1 cellular context compared by ENCODE assay signal in the genomic region with DNA sequence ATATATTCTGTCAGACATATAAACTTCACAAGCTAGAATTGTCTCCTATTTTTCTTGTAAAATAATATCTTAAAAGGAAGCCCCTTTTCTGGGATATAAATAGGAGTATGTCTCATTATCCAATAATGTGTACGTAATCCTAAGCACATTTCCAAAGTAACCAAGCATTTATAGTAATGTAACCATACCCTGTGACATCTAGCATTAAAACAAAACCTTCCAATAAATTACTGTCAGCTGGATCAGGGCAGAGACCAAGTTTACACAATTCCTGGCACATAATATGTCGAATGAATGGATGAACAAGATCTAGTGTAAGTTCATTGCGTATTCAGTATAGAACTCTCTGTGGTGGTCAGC.
TF ChIP-seq lines count a peak whose summit lies in the region.

No MANE protein-coding gene starts in this region.

TF ChIP-seq in HEK293, 187 proteins besides CTCF, POLR2A, EP300 and RAD21 (continued from another document):
- TF ChIP-seq, protein P1, sequence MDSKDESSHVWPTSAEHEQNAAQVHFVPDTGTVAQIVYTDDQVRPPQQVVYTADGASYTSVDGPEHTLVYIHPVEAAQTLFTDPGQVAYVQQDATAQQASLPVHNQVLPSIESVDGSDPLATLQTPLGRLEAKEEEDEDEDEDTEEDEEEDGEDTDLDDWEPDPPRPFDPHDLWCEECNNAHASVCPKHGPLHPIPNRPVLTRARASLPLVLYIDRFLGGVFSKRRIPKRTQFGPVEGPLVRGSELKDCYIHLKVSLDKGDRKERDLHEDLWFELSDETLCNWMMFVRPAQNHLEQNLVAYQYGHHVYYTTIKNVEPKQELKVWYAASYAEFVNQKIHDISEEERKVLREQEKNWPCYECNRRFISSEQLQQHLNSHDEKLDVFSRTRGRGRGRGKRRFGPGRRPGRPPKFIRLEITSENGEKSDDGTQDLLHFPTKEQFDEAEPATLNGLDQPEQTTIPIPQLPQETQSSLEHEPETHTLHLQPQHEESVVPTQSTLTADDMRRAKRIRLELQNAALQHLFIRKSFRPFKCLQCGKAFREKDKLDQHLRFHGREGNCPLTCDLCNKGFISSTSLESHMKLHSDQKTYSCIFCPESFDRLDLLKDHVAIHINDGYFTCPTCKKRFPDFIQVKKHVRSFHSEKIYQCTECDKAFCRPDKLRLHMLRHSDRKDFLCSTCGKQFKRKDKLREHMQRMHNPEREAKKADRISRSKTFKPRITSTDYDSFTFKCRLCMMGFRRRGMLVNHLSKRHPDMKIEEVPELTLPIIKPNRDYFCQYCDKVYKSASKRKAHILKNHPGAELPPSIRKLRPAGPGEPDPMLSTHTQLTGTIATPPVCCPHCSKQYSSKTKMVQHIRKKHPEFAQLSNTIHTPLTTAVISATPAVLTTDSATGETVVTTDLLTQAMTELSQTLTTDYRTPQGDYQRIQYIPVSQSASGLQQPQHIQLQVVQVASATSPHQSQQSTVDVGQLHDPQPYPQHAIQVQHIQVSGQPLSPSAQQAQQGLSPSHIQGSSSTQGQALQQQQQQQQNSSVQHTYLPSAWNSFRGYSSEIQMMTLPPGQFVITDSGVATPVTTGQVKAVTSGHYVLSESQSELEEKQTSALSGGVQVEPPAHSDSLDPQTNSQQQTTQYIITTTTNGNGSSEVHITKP (tag by site-specific recombination; IDR thresholded peaks at IDR 0.05): peak; percentile 46; the same call in 1 of the 2 replicates
- no peak for TF ChIP-seq ZBTB21 (tag by site-specific recombination; IDR thresholded peaks at IDR 0.05)
- peak; percentile 78 for TF ChIP-seq ZXDB (tag by site-specific recombination; IDR thresholded peaks at IDR 0.05)
- TF ChIP-seq, protein P2, sequence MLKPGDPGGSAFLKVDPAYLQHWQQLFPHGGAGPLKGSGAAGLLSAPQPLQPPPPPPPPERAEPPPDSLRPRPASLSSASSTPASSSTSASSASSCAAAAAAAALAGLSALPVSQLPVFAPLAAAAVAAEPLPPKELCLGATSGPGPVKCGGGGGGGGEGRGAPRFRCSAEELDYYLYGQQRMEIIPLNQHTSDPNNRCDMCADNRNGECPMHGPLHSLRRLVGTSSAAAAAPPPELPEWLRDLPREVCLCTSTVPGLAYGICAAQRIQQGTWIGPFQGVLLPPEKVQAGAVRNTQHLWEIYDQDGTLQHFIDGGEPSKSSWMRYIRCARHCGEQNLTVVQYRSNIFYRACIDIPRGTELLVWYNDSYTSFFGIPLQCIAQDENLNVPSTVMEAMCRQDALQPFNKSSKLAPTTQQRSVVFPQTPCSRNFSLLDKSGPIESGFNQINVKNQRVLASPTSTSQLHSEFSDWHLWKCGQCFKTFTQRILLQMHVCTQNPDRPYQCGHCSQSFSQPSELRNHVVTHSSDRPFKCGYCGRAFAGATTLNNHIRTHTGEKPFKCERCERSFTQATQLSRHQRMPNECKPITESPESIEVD (tag by site-specific recombination; IDR thresholded peaks at IDR 0.05): peak; percentile 44
- TF ChIP-seq, protein P3, sequence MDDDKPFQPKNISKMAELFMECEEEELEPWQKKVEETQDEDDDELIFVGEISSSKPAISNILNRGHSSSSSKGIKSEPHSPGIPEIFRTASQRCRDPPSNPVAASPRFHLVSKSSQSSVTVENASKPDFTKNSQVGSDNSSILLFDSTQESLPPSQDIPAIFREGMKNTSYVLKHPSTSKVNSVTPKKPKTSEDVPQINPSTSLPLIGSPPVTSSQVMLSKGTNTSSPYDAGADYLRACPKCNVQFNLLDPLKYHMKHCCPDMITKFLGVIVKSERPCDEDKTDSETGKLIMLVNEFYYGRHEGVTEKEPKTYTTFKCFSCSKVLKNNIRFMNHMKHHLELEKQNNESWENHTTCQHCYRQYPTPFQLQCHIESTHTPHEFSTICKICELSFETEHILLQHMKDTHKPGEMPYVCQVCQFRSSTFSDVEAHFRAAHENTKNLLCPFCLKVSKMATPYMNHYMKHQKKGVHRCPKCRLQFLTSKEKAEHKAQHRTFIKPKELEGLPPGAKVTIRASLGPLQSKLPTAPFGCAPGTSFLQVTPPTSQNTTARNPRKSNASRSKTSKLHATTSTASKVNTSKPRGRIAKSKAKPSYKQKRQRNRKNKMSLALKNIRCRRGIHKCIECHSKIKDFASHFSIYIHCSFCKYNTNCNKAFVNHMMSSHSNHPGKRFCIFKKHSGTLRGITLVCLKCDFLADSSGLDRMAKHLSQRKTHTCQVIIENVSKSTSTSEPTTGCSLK (tag by site-specific recombination; IDR thresholded peaks at IDR 0.05): no peak
- TF ChIP-seq, protein P4, sequence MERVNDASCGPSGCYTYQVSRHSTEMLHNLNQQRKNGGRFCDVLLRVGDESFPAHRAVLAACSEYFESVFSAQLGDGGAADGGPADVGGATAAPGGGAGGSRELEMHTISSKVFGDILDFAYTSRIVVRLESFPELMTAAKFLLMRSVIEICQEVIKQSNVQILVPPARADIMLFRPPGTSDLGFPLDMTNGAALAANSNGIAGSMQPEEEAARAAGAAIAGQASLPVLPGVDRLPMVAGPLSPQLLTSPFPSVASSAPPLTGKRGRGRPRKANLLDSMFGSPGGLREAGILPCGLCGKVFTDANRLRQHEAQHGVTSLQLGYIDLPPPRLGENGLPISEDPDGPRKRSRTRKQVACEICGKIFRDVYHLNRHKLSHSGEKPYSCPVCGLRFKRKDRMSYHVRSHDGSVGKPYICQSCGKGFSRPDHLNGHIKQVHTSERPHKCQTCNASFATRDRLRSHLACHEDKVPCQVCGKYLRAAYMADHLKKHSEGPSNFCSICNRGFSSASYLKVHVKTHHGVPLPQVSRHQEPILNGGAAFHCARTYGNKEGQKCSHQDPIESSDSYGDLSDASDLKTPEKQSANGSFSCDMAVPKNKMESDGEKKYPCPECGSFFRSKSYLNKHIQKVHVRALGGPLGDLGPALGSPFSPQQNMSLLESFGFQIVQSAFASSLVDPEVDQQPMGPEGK (tag by site-specific recombination; IDR thresholded peaks at IDR 0.05): no peak
- TF ChIP-seq ZSCAN23 (tag by site-specific recombination; IDR thresholded peaks at IDR 0.05): no peak
- TF ChIP-seq ZNF747 (tag by site-specific recombination; IDR thresholded peaks at IDR 0.05): no peak
- no peak for TF ChIP-seq ZNF292 (tag by site-specific recombination; IDR thresholded peaks at IDR 0.05; ENCODE audit: borderline replicate concordance, low read depth)
- TF ChIP-seq ZNF677 (tag by site-specific recombination; IDR thresholded peaks at IDR 0.05): no peak
- TF ChIP-seq WT1 (tag by site-specific recombination; IDR thresholded peaks at IDR 0.05): peak; percentile 95
- TF ChIP-seq ZNF23 (tag by site-specific recombination; IDR thresholded peaks at IDR 0.05; ENCODE audit: borderline replicate concordance): no peak
- TF ChIP-seq ZNF843 (tag by site-specific recombination; IDR thresholded peaks at IDR 0.05): 0 out of 2 replicates have a peak, but pooled peaks have one; percentile 22
- TF ChIP-seq, protein P5, sequence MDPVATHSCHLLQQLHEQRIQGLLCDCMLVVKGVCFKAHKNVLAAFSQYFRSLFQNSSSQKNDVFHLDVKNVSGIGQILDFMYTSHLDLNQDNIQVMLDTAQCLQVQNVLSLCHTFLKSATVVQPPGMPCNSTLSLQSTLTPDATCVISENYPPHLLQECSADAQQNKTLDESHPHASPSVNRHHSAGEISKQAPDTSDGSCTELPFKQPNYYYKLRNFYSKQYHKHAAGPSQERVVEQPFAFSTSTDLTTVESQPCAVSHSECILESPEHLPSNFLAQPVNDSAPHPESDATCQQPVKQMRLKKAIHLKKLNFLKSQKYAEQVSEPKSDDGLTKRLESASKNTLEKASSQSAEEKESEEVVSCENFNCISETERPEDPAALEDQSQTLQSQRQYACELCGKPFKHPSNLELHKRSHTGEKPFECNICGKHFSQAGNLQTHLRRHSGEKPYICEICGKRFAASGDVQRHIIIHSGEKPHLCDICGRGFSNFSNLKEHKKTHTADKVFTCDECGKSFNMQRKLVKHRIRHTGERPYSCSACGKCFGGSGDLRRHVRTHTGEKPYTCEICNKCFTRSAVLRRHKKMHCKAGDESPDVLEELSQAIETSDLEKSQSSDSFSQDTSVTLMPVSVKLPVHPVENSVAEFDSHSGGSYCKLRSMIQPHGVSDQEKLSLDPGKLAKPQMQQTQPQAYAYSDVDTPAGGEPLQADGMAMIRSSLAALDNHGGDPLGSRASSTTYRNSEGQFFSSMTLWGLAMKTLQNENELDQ (tag by site-specific recombination; IDR thresholded peaks at IDR 0.05; ENCODE audit: low read depth): no peak
- no peak for TF ChIP-seq ZBTB7A (tag by site-specific recombination; IDR thresholded peaks at IDR 0.05; ENCODE audit: low read depth)
- TF ChIP-seq GLIS2 (tag by site-specific recombination; IDR thresholded peaks at IDR 0.05): no peak
- TF ChIP-seq, protein P6, sequence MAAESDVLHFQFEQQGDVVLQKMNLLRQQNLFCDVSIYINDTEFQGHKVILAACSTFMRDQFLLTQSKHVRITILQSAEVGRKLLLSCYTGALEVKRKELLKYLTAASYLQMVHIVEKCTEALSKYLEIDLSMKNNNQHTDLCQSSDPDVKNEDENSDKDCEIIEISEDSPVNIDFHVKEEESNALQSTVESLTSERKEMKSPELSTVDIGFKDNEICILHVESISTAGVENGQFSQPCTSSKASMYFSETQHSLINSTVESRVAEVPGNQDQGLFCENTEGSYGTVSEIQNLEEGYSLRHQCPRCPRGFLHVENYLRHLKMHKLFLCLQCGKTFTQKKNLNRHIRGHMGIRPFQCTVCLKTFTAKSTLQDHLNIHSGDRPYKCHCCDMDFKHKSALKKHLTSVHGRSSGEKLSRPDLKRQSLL (tag by site-specific recombination; IDR thresholded peaks at IDR 0.05): no peak
- no peak for TF ChIP-seq SALL2 (tag by site-specific recombination; IDR thresholded peaks at IDR 0.05; ENCODE audit: borderline replicate concordance)
- TF ChIP-seq ZNF366 (tag by site-specific recombination; conservative IDR thresholded peaks at IDR 0.05): no peak
- TF ChIP-seq, protein P7, sequence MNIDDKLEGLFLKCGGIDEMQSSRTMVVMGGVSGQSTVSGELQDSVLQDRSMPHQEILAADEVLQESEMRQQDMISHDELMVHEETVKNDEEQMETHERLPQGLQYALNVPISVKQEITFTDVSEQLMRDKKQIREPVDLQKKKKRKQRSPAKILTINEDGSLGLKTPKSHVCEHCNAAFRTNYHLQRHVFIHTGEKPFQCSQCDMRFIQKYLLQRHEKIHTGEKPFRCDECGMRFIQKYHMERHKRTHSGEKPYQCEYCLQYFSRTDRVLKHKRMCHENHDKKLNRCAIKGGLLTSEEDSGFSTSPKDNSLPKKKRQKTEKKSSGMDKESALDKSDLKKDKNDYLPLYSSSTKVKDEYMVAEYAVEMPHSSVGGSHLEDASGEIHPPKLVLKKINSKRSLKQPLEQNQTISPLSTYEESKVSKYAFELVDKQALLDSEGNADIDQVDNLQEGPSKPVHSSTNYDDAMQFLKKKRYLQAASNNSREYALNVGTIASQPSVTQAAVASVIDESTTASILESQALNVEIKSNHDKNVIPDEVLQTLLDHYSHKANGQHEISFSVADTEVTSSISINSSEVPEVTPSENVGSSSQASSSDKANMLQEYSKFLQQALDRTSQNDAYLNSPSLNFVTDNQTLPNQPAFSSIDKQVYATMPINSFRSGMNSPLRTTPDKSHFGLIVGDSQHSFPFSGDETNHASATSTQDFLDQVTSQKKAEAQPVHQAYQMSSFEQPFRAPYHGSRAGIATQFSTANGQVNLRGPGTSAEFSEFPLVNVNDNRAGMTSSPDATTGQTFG (tag by site-specific recombination; IDR thresholded peaks at IDR 0.05; ENCODE audit: borderline replicate concordance): no peak
- no peak for TF ChIP-seq ZNF837 (tag by site-specific recombination; IDR thresholded peaks at IDR 0.05)
